ENCODE assay signal across 1 cellular context in genomic region chr19:18282788-18283141, GRCh38.
TF ChIP-seq lines count a peak whose summit lies in the region.

No MANE protein-coding gene starts in this region.

TF ChIP-seq in K562, 482 proteins besides CTCF, POLR2A, EP300 and RAD21 (continues in another document):
- TF ChIP-seq SREBF1 (IDR thresholded peaks at IDR 0.05; ENCODE audit: borderline replicate concordance, low read depth, low read length): no peak
- TF ChIP-seq ZMIZ1 (IDR thresholded peaks at IDR 0.05; ENCODE audit: low read depth in 2 of 2, low read length in 2 of 2): no peak
- TF ChIP-seq DIDO1 (tag; IDR thresholded peaks at IDR 0.05; ENCODE audit: low read depth): no peak
- TF ChIP-seq ZC3H8 (IDR thresholded peaks at IDR 0.05): no peak
- no peak for TF ChIP-seq ZNF764 (CRISPR knock-in tag; IDR thresholded peaks at IDR 0.05; ENCODE audit: low read depth)
- no peak for TF ChIP-seq USF2 (CRISPR knock-in tag; IDR thresholded peaks at IDR 0.05)
- no peak for TF ChIP-seq MTF1 (CRISPR knock-in tag; IDR thresholded peaks at IDR 0.05; ENCODE audit: borderline replicate concordance)
- TF ChIP-seq MTA2 (IDR thresholded peaks at IDR 0.05; ENCODE audit: low read depth): 0 out of 2 replicates have a peak, but pooled peaks have one; percentile 11
- no peak for TF ChIP-seq HINFP (tag; conservative IDR thresholded peaks at IDR 0.05; ENCODE audit: low read depth)
- no peak for TF ChIP-seq TFAP4 (CRISPR knock-in tag; IDR thresholded peaks at IDR 0.05; ENCODE audit: borderline replicate concordance)
- no peak for TF ChIP-seq ZNF274 (IDR thresholded peaks at IDR 0.05; ENCODE audit: borderline replicate concordance, low read depth, low read length)
- TF ChIP-seq ZSCAN32 (CRISPR knock-in tag; IDR thresholded peaks at IDR 0.05): no peak
- TF ChIP-seq ZSCAN29 (IDR thresholded peaks at IDR 0.05): 0 out of 2 replicates have a peak, but pooled peaks have one; percentile 42
- TF ChIP-seq NR2F6 (CRISPR knock-in tag; IDR thresholded peaks at IDR 0.05): no peak
- no peak for TF ChIP-seq ZNF282 (CRISPR knock-in tag; IDR thresholded peaks at IDR 0.05)
- TF ChIP-seq FOXJ2 (tag; IDR thresholded peaks at IDR 0.05): no peak
- TF ChIP-seq POLR3G (IDR thresholded peaks at IDR 0.05; ENCODE audit: extremely low read depth, insufficient read length, insufficient replicate concordance): no peak
- no peak for TF ChIP-seq ZNF140 (CRISPR knock-in tag; IDR thresholded peaks at IDR 0.05)
- peak; percentile 59; the same call in 1 of the 2 replicates for TF ChIP-seq ZBTB26 (CRISPR knock-in tag; IDR thresholded peaks at IDR 0.05)
- TF ChIP-seq PYGO2 (tag; IDR thresholded peaks at IDR 0.05): no peak
- no peak for TF ChIP-seq CXXC5 (CRISPR knock-in tag; IDR thresholded peaks at IDR 0.05)
- TF ChIP-seq IFI16 (CRISPR knock-in tag; IDR thresholded peaks at IDR 0.05): no peak
- TF ChIP-seq ETV5 (CRISPR knock-in tag; IDR thresholded peaks at IDR 0.05; ENCODE audit: low read depth): no peak
- TF ChIP-seq ZBTB2 (IDR thresholded peaks at IDR 0.05): peak; percentile 68
- TF ChIP-seq ZNF311 (CRISPR knock-in tag; IDR thresholded peaks at IDR 0.05): no peak
- no peak for TF ChIP-seq KHSRP (IDR thresholded peaks at IDR 0.05)
- no peak for TF ChIP-seq NR0B1 (IDR thresholded peaks at IDR 0.05; ENCODE audit: partially characterized antibody)
- TF ChIP-seq TGIF2 (CRISPR knock-in tag; IDR thresholded peaks at IDR 0.05): no peak
- TF ChIP-seq PTBP1 (IDR thresholded peaks at IDR 0.05; ENCODE audit: low read depth, low read length): peak; percentile 88; the same call in 1 of the 2 replicates
- TF ChIP-seq MAFG (tag; conservative IDR thresholded peaks at IDR 0.05): no peak
- no peak for TF ChIP-seq ILK (tag; IDR thresholded peaks at IDR 0.05; ENCODE audit: borderline replicate concordance, low read depth)
- TF ChIP-seq ZNF584 (CRISPR knock-in tag; IDR thresholded peaks at IDR 0.05; ENCODE audit: low read depth): no peak
- TF ChIP-seq ETV6 (IDR thresholded peaks at IDR 0.05; ENCODE audit: borderline replicate concordance in 1 of 2, low read depth in 2 of 2, low read length in 1 of 2): no peak
- TF ChIP-seq ETV6 (CRISPR knock-in tag; IDR thresholded peaks at IDR 0.05; ENCODE audit: borderline replicate concordance): no peak
- no peak for TF ChIP-seq SMAD2 (IDR thresholded peaks at IDR 0.05; ENCODE audit: low read depth, low read length)
- peak; percentile 98 for TF ChIP-seq BCOR (IDR thresholded peaks at IDR 0.05)
- no peak for TF ChIP-seq HNRNPH1 (optimal IDR thresholded peaks at IDR 0.05; ENCODE audit: low read depth, low read length)
- no peak for TF ChIP-seq SLC30A9 (CRISPR knock-in tag; IDR thresholded peaks at IDR 0.05)
- TF ChIP-seq SPI1 (IDR thresholded peaks at IDR 0.05; ENCODE audit: borderline replicate concordance, low read depth, low read length): no peak
- no peak for TF ChIP-seq ZNF639 (CRISPR knock-in tag; conservative IDR thresholded peaks at IDR 0.05 in 1 of 2, IDR thresholded peaks at IDR 0.05 in 1 of 2)
- TF ChIP-seq HNRNPL (IDR thresholded peaks at IDR 0.05; ENCODE audit: low read depth, low read length): no peak
- TF ChIP-seq SNAPC5 (CRISPR knock-in tag; IDR thresholded peaks at IDR 0.05): no peak
- TF ChIP-seq ZBTB5 (IDR thresholded peaks at IDR 0.05): no peak
- TF ChIP-seq POLR2B (IDR thresholded peaks at IDR 0.05; ENCODE audit: low read depth, partially characterized antibody): peak; percentile 18
- TF ChIP-seq CAMTA2 (CRISPR knock-in tag; conservative IDR thresholded peaks at IDR 0.05): no peak
- no peak for TF ChIP-seq E2F5 (CRISPR knock-in tag; IDR thresholded peaks at IDR 0.05)
- no peak for TF ChIP-seq ZNF253 (CRISPR knock-in tag; conservative IDR thresholded peaks at IDR 0.05)
- TF ChIP-seq TAF15 (IDR thresholded peaks at IDR 0.05; ENCODE audit: low read depth, low read length): no peak
- TF ChIP-seq NCOA1 (IDR thresholded peaks at IDR 0.05; ENCODE audit: low read depth): no peak
- TF ChIP-seq FOXP4 (CRISPR knock-in tag; IDR thresholded peaks at IDR 0.05; ENCODE audit: borderline replicate concordance): no peak
- peak in 1 of 2 experiments; percentile 82; a peak in 1 of 3 replicates for TF ChIP-seq CBX3 (IDR thresholded peaks at IDR 0.05; ENCODE audit: borderline replicate concordance in 1 of 2, low read length in 2 of 2)
